Comparison of ENCODE assay signal across 9 cellular contexts in genomic region chrX:48802813-48803261, GRCh38. TPM values are rescaled to one million over a fixed set of nuclear protein-coding genes. Genes with fewer than 3 reads are reported as not detected.
DNase-seq lines count a peak whose midpoint lies in the region; ATAC-seq and TF ChIP-seq lines count a peak whose summit lies in the region.
"Had no signal": no experiment of that assay in that cellular context is flagged by ENCODE, and none has a peak within 500 bp of the region (broad histone marks: within the 10 kb centered on the region; RNA-seq: fewer than 3 reads in every experiment).

No MANE protein-coding gene starts in this region.

- ATAC-seq in naive B cell (ENCODE audit: low read depth in 2 of 2) = no peak

- DNase-seq in AG04450 (ENCODE audit: low read depth, low spot score) (no peak), chondrocyte (ENCODE audit: low spot score) (no peak), naive B cell (no peak), cerebellar nuclear complex (lab: John Stamatoyannopoulos, UW) (no peak), NCI-H1930 (lab: John Stamatoyannopoulos, UW) (no peak), inferior parietal cortex (ENCODE audit: extremely low spot score) (no peak), epidermal melanocyte (ENCODE audit: insufficient read length, low spot score) (no peak)

- TF ChIP-seq CTCF in AG04450 (IDR thresholded peaks at IDR 0.05; ENCODE audit: low read depth, low read length) (no peak), chondrocyte (IDR thresholded peaks at IDR 0.05) (no peak)

- CTCF ChIA-PET in AG04450 (lab: Charles Lee) = no interaction called here

- H3K27me3 Mint-ChIP-seq in chondrocyte (ENCODE audit: low read depth) = no peaks in the 10 kb centered on the region
- peaks cover 0 to 5% (median 0%) of the 10 kb centered on the region in 3 donors for H3K27me3 Mint-ChIP-seq in naive B cell

- peak overlapping the region; percentile 99 for H3K27ac Mint-ChIP-seq in chondrocyte (ENCODE audit: unreplicated experiment)
- H3K27ac Mint-ChIP-seq in naive B cell = peak overlapping the region in 5 of 6 donors; percentile 69 to 98 (median 80)

- H3K27me3 ChIP-seq in AG04450 (ENCODE audit: control insufficient read depth, insufficient read depth, low read length) = no peaks in the 10 kb centered on the region

- H3K4me3 ChIP-seq in AG04450 (ENCODE audit: low read depth, low read length) = peak overlapping the region; percentile 73

- H3K27ac ChIP-seq in AG04450 (ENCODE audit: low read depth, low read length) = peak overlapping the region; percentile 92
- H3K27ac ChIP-seq in KOPT-K1 (ENCODE audit: low read depth, low read length, poor library complexity, severe bottlenecking) = peak overlapping the region; percentile 88

- POLR2A ChIA-PET in AG04450 (lab: Yijun Ruan, JAX) = no interaction called here

- H3K36me3 Mint-ChIP-seq in chondrocyte (ENCODE audit: low read depth) (no peaks in the 10 kb centered on the region), naive B cell (peaks cover 0 to 5% of the 10 kb centered on the region in 2 donors)

- H3K4me3 Mint-ChIP-seq in chondrocyte (ENCODE audit: unreplicated experiment) = peak overlapping the region; percentile 85
- H3K4me3 Mint-ChIP-seq in naive B cell = peak overlapping the region; percentile 72 to 98 (median 94)

- H3K36me3 ChIP-seq in KOPT-K1 (ENCODE audit: insufficient read depth, low read length) = peaks cover 22% of the 10 kb centered on the region; the same call in 1 of the 2 replicates

- peaks cover 10% of the 10 kb centered on the region for H3K4me1 Mint-ChIP-seq in chondrocyte (ENCODE audit: low read depth)
- peaks cover 10 to 17% (median 17%) of the 10 kb centered on the region in 3 donors for H3K4me1 Mint-ChIP-seq in naive B cell

- H3K9me3 ChIP-seq in AG04450 (ENCODE audit: control insufficient read depth, insufficient read depth, low read length) (no peaks in the 10 kb centered on the region), KOPT-K1 (ENCODE audit: insufficient read depth, low read length, poor library complexity, severe bottlenecking) (no peaks in the 10 kb centered on the region)

- H3K9me3 Mint-ChIP-seq in chondrocyte (ENCODE audit: low read depth) (peaks cover 12% of the 10 kb centered on the region), naive B cell (peaks cover 0 to 2% (median 0%) of the 10 kb centered on the region in 7 donors)

RNA-seq across cellular contexts. Expression of gene HDAC6, which starts 1.0 kb away (rescaled TPM):
- 20.5 and 22.8 TPM in 2 replicates for polyA plus RNA-seq in AG04450 (2011; rRNA removed)
- 29.3 and 32.1 TPM in 2 replicates for polyA minus RNA-seq in AG04450 (2011; rRNA and poly(A)+ RNA removed)
- total RNA-seq in chondrocyte = 87.3 to 117 TPM (median 94.8 TPM) in 3 replicates
- 10 to 100 TPM; 11.9 to 26.6 (median 21.2) TPM for polyA plus RNA-seq in naive B cell (ENCODE audit: low read depth in 6 of 6)

RNA-seq across cellular contexts. Expression of gene GATA1, which starts 16.4 kb away (rescaled TPM):
- polyA plus RNA-seq in AG04450 (2011; rRNA removed) = not detected in 2 replicates
- polyA minus RNA-seq in AG04450 (2011; rRNA and poly(A)+ RNA removed) = not detected in 2 replicates
- not detected in 3 replicates for total RNA-seq in chondrocyte
- under 1 TPM in 2 of 6 donors, not detected in 4; 0.23 to 0.27 TPM for polyA plus RNA-seq in naive B cell (ENCODE audit: low read depth in 6 of 6)
- total RNA-seq: T-helper 1 cell treated with Interleukin-12 subunit alpha and Interleukin-12 subunit beta and Interleukin-4 antibody, amounts not matched to agents 30 ng/mL and 1 ng/mL, for 36 hours had no signal

RNA-seq across cellular contexts. Expression of gene ERAS, which starts 23.5 kb away (rescaled TPM):
- polyA plus RNA-seq in AG04450 (2011; rRNA removed) (not detected in 2 replicates), naive B cell (ENCODE audit: low read depth in 6 of 6) (under 1 TPM in 2 of 6 donors, not detected in 4; 0.51 to 0.92 TPM)
- polyA minus RNA-seq in AG04450 (2011; rRNA and poly(A)+ RNA removed) = not detected in 2 replicates
- 0.22 TPM in 1 of 3 replicates, not detected in the others for total RNA-seq in chondrocyte
- total RNA-seq: T-helper 1 cell treated with Interleukin-12 subunit alpha and Interleukin-12 subunit beta and Interleukin-4 antibody, amounts not matched to agents 30 ng/mL and 1 ng/mL, for 36 hours had no signal

RNA-seq across cellular contexts. Expression of gene PCSK1N, which starts 32.6 kb away (rescaled TPM):
- not detected in 2 replicates for polyA plus RNA-seq in AG04450 (2011; rRNA removed)
- not detected in 2 replicates for polyA minus RNA-seq in AG04450 (2011; rRNA and poly(A)+ RNA removed)
- 58.7 to 74.2 TPM (median 69.2 TPM) in 3 replicates for total RNA-seq in chondrocyte
- polyA plus RNA-seq in naive B cell (ENCODE audit: low read depth in 6 of 6) = under 1 TPM in 1 of 6 donors, not detected in 5; 0.57 TPM

RNA-seq across cellular contexts. Expression of gene GLOD5, which starts 41.3 kb away (rescaled TPM):
- not detected in 2 replicates for polyA plus RNA-seq in AG04450 (2011; rRNA removed)
- not detected in 2 replicates for polyA minus RNA-seq in AG04450 (2011; rRNA and poly(A)+ RNA removed)
- not detected in 3 replicates for total RNA-seq in chondrocyte
- polyA plus RNA-seq in naive B cell (ENCODE audit: low read depth in 6 of 6) = not detected
- total RNA-seq: T-helper 1 cell treated with Interleukin-12 subunit alpha and Interleukin-12 subunit beta and Interleukin-4 antibody, amounts not matched to agents 30 ng/mL and 1 ng/mL, for 36 hours had no signal
